Comparison of ENCODE assay signal across 28 cellular contexts in the genomic region with DNA sequence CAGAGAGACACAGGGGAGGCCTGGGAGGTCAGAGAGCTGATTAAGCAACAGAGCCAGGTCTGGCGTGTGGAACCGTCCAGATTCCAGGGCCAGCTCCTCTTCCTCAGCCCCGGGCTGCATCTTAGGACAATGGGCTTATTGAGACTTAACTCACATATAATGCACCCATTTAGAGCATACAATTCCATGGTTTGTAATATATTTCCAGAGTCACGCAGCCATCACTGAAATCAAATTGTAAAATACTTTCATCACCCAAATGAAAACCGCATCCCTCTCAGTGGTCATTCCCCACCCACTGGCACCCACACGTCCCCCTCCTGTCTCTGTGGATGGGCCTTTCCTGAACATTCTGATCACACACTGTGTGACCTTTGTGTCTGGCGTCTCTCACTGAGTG. TPM values are rescaled to one million over a fixed set of nuclear protein-coding genes. Genes with fewer than 3 reads are reported as not detected.
A peak's percentile ranks its signal among the peaks of the same experiment; 100 is the strongest.
DNase-seq lines count a peak whose midpoint lies in the region; ATAC-seq lines count a peak whose summit lies in the region.
"Had no signal": no experiment of that assay in that cellular context is flagged by ENCODE, and none has a peak within 500 bp of the region (broad histone marks: within the 10 kb centered on the region; RNA-seq: fewer than 3 reads in every experiment).

No MANE protein-coding gene starts in this region.

- no peak overlapping the region for H3K4me3 Mint-ChIP-seq in T-helper 1 cell treated with Interleukin-12 subunit alpha and Interleukin-12 subunit beta and Interleukin-4 antibody, amounts not matched to agents 30 μg/mL and 1 μg/mL, for 36 hours
- H3K4me3 Mint-ChIP-seq: activated B cell treated with CpG ODN at 0.5 μM for 24 hours had no signal

- no peaks in the 10 kb centered on the region for H3K9me3 Mint-ChIP-seq in T-helper 1 cell treated with Interleukin-12 subunit alpha and Interleukin-12 subunit beta and Interleukin-4 antibody, amounts not matched to agents 30 μg/mL and 1 μg/mL, for 36 hours
- H3K9me3 Mint-ChIP-seq: activated B cell treated with CpG ODN at 0.5 μM for 24 hours; activated CD4-positive, alpha-beta memory T cell treated with anti-CD3 and anti-CD28 coated beads, Interleukin-2, amount 10 ng/mL, durations not matched to agents 7 days and 5 days; HFFc6; naive thymus-derived CD8-positive, alpha-beta T cell; T-helper 2 cell treated with Interferon-gamma antibody and Interleukin-4, amounts not matched to agents 5 μg/mL and 100 μg/mL, for 36 hours; type B pancreatic cell had no signal

- DNase-seq in T-helper 1 cell, result no peak
- peak in 33 of 58 donors; percentile 12 to 82 (median 49) for DNase-seq in anterior cingulate cortex (lab: John Stamatoyannopoulos, UW)
- no peak for DNase-seq in SKM-1 (lab: John Stamatoyannopoulos, UW; ENCODE audit: unreplicated experiment)
- DNase-seq in amniotic stem cell (lab: John Stamatoyannopoulos, UW), result no peak
- DNase-seq: activated B cell treated with CpG ODN at 0.5 μM for 24 hours; activated CD4-positive, alpha-beta memory T cell treated with anti-CD3 and anti-CD28 coated beads, Interleukin-2, amount 10 ng/mL, durations not matched to agents 7 days and 5 days; activated gamma-delta T cell treated with Interleukin-2 at 50 U/mL for 16 hours; activated T-cell treated with anti-CD3 and anti-CD28 coated beads for 4 hours; erythroblast; foreskin keratinocyte; HFFc6; IMR-90; left cardiac atrium; mesendoderm; naive thymus-derived CD8-positive, alpha-beta T cell; stimulated activated naive CD4-positive, alpha-beta T cell treated with Interleukin-2 at 50 U/mL for 16 hours had no signal

- H3K36me3 Mint-ChIP-seq in T-helper 1 cell treated with Interleukin-12 subunit alpha and Interleukin-12 subunit beta and Interleukin-4 antibody, amounts not matched to agents 30 μg/mL and 1 μg/mL, for 36 hours (ENCODE audit: low read depth), result peaks cover 9% of the 10 kb centered on the region

- H3K27ac Mint-ChIP-seq in T-helper 1 cell treated with Interleukin-12 subunit alpha and Interleukin-12 subunit beta and Interleukin-4 antibody, amounts not matched to agents 30 μg/mL and 1 μg/mL, for 36 hours, result peak overlapping the region; percentile 31
- H3K27ac Mint-ChIP-seq: activated B cell treated with CpG ODN at 0.5 μM for 24 hours; activated CD4-positive, alpha-beta memory T cell treated with anti-CD3 and anti-CD28 coated beads, Interleukin-2, amount 10 ng/mL, durations not matched to agents 7 days and 5 days; progenitor cell of endocrine pancreas; T-helper 2 cell treated with Interferon-gamma antibody and Interleukin-4, amounts not matched to agents 5 μg/mL and 100 μg/mL, for 36 hours; type B pancreatic cell had no signal

- H3K27me3 ChIP-seq in layer of hippocampus (ENCODE audit: control insufficient read depth, insufficient read depth, low read length), result no peaks in the 10 kb centered on the region
- H3K27me3 ChIP-seq: BLaER1 treated with 17β-estradiol and CSF1 and Interleukin-3, amounts not matched to agents 10 nM and 100 nM; foreskin keratinocyte had no signal

- H3K27ac ChIP-seq in layer of hippocampus (ENCODE audit: low read depth, low read length) (peak overlapping the region; percentile 86), temporal lobe (ENCODE audit: low read depth, low read length) (peak overlapping the region; percentile 93)
- H3K27ac ChIP-seq: BLaER1 treated with 17β-estradiol and CSF1 and Interleukin-3, amounts not matched to agents 10 nM and 100 nM; foreskin keratinocyte; HL-60 had no signal

- peaks cover 5% of the 10 kb centered on the region for H3K4me1 Mint-ChIP-seq in T-helper 1 cell treated with Interleukin-12 subunit alpha and Interleukin-12 subunit beta and Interleukin-4 antibody, amounts not matched to agents 30 μg/mL and 1 μg/mL, for 36 hours (ENCODE audit: low read depth)

- no peak for ATAC-seq in GM21447 (IDR thresholded peaks at IDR 0.05; ENCODE audit: unreplicated experiment)
- ATAC-seq: foreskin keratinocyte; left cardiac atrium; naive thymus-derived CD8-positive, alpha-beta T cell had no signal

- H3K27me3 Mint-ChIP-seq in T-helper 1 cell treated with Interleukin-12 subunit alpha and Interleukin-12 subunit beta and Interleukin-4 antibody, amounts not matched to agents 30 μg/mL and 1 μg/mL, for 36 hours (ENCODE audit: low read depth), result no peaks in the 10 kb centered on the region
- H3K27me3 Mint-ChIP-seq: activated B cell treated with CpG ODN at 0.5 μM for 24 hours; activated CD4-positive, alpha-beta memory T cell treated with anti-CD3 and anti-CD28 coated beads, Interleukin-2, amount 10 ng/mL, durations not matched to agents 7 days and 5 days; naive thymus-derived CD8-positive, alpha-beta T cell had no signal

RNA-seq across cellular contexts. Expression of a gene that starts 2.1 kb away (rescaled TPM):
- total RNA-seq in temporal lobe, result 9.6 TPM

RNA-seq across cellular contexts. Expression of a gene that starts 13.2 kb away (rescaled TPM):
- total RNA-seq in temporal lobe, result 24.6 TPM

RNA-seq across cellular contexts. Expression of a gene that starts 14.7 kb away (rescaled TPM):
- total RNA-seq in temporal lobe, result 0.25 TPM
- total RNA-seq: A172, foreskin keratinocyte, M059J, progenitor cell of endocrine pancreas, skeletal muscle tissue had no signal

RNA-seq across cellular contexts. Expression of a gene that starts 31.6 kb away (rescaled TPM):
- total RNA-seq in temporal lobe, result not detected
- total RNA-seq: A172, foreskin keratinocyte, IMR-90, M059J, skeletal muscle tissue had no signal

RNA-seq across cellular contexts. Expression of a gene that starts 36.1 kb away (rescaled TPM):
- 0.25 TPM for total RNA-seq in temporal lobe
- total RNA-seq: progenitor cell of endocrine pancreas had no signal

Comparison
In these comparisons a context has a peak if more than half of its experiments do, and no peak if none do; other contexts are left out.
1. DNase-seq: peak in anterior cingulate cortex (33 of 58); none in T-helper 1 cell (0 of 5), SKM-1 (single experiment) and amniotic stem cell (single experiment).